In genomic region chr2:170344663-170345099, GRCh38 we compare ENCODE assay signal across 1 cellular context.
TF ChIP-seq lines count a peak whose summit lies in the region.

No MANE protein-coding gene starts in this region.

TF ChIP-seq in K562, 482 proteins besides CTCF, POLR2A, EP300 and RAD21 (continued from another document and continues in another):
- TF ChIP-seq BRD9 (IDR thresholded peaks at IDR 0.05; ENCODE audit: low read depth, partially characterized antibody) (no peak), ZNF76 (CRISPR knock-in tag; IDR thresholded peaks at IDR 0.05; ENCODE audit: borderline replicate concordance) (no peak), ZNF785 (CRISPR knock-in tag; IDR thresholded peaks at IDR 0.05) (no peak), MLX (CRISPR knock-in tag; conservative IDR thresholded peaks at IDR 0.05) (no peak), TCF7 (IDR thresholded peaks at IDR 0.05; ENCODE audit: borderline replicate concordance) (no peak), DLX4 (CRISPR knock-in tag; IDR thresholded peaks at IDR 0.05) (no peak), ZFP36 (IDR thresholded peaks at IDR 0.05; ENCODE audit: low read depth, low read length, partially characterized antibody) (no peak), ZFPM2 (CRISPR knock-in tag; IDR thresholded peaks at IDR 0.05) (no peak), ZNF184 (CRISPR knock-in tag; IDR thresholded peaks at IDR 0.05) (no peak), ATF2 (CRISPR knock-in tag; IDR thresholded peaks at IDR 0.05) (no peak), PYGO2 (tag; IDR thresholded peaks at IDR 0.05) (peak; percentile 91), NCOA4 (IDR thresholded peaks at IDR 0.05; ENCODE audit: partially characterized antibody) (no peak), ZSCAN29 (IDR thresholded peaks at IDR 0.05) (no peak), SRSF1 (IDR thresholded peaks at IDR 0.05; ENCODE audit: low read depth, low read length) (no peak), CBX3 (IDR thresholded peaks at IDR 0.05; ENCODE audit: borderline replicate concordance in 1 of 2, low read length in 2 of 2) (no peak), NR4A1 (CRISPR knock-in tag; IDR thresholded peaks at IDR 0.05) (no peak), NR4A1 (tag; IDR thresholded peaks at IDR 0.05) (peak; percentile 94), NR2C1 (IDR thresholded peaks at IDR 0.05) (no peak), NR2C1 (tag; IDR thresholded peaks at IDR 0.05) (peak; percentile 56; the same call in 1 of the 2 replicates), MBD1 (CRISPR knock-in tag; IDR thresholded peaks at IDR 0.05) (no peak), MCM7 (IDR thresholded peaks at IDR 0.05) (no peak), ZNF512 (tag; IDR thresholded peaks at IDR 0.05) (no peak), COPS2 (conservative IDR thresholded peaks at IDR 0.05) (no peak), ETV1 (tag; conservative IDR thresholded peaks at IDR 0.05; ENCODE audit: low read depth) (peak; percentile 55; the same call in 1 of the 2 replicates), HLTF (IDR thresholded peaks at IDR 0.05) (no peak), PCBP1 (IDR thresholded peaks at IDR 0.05; ENCODE audit: low read depth, low read length, poor library complexity, severe bottlenecking) (no peak), HDAC3 (IDR thresholded peaks at IDR 0.05; ENCODE audit: borderline replicate concordance, partially characterized antibody) (no peak), ZNF699 (CRISPR knock-in tag; IDR thresholded peaks at IDR 0.05; ENCODE audit: insufficient replicate concordance) (no peak), E2F5 (CRISPR knock-in tag; IDR thresholded peaks at IDR 0.05) (no peak), ZEB2 (IDR thresholded peaks at IDR 0.05) (no peak), E2F1 (CRISPR knock-in tag; IDR thresholded peaks at IDR 0.05) (no peak), VEZF1 (CRISPR knock-in tag; IDR thresholded peaks at IDR 0.05) (no peak), PTRF (tag; IDR thresholded peaks at IDR 0.05) (peak; percentile 77), WHSC1 (IDR thresholded peaks at IDR 0.05; ENCODE audit: low read length) (no peak), TEAD1 (CRISPR knock-in tag; IDR thresholded peaks at IDR 0.05) (peak in 1 of 2 experiments; percentile 79; a peak in 2 of 4 replicates), ETV6 (IDR thresholded peaks at IDR 0.05; ENCODE audit: borderline replicate concordance in 1 of 2, low read depth in 2 of 2, low read length in 1 of 2) (no peak), ETV6 (CRISPR knock-in tag; IDR thresholded peaks at IDR 0.05; ENCODE audit: borderline replicate concordance) (no peak), NR2C2 (CRISPR knock-in tag; IDR thresholded peaks at IDR 0.05) (no peak), NR2C2 (tag; IDR thresholded peaks at IDR 0.05) (0 out of 2 replicates have a peak, but pooled peaks have one; percentile 23), CSDE1 (IDR thresholded peaks at IDR 0.05) (no peak), ZNF584 (CRISPR knock-in tag; IDR thresholded peaks at IDR 0.05; ENCODE audit: low read depth) (peak; percentile 94), ZNF175 (CRISPR knock-in tag; IDR thresholded peaks at IDR 0.05; ENCODE audit: low read depth) (peak; percentile 98), SFPQ (IDR thresholded peaks at IDR 0.05; ENCODE audit: low read depth, low read length) (no peak), RBM25 (IDR thresholded peaks at IDR 0.05; ENCODE audit: low read depth, low read length, severe bottlenecking) (no peak), ZBTB8A (IDR thresholded peaks at IDR 0.05; ENCODE audit: partially characterized antibody) (no peak), SMARCA4 (IDR thresholded peaks at IDR 0.05) (no peak), MAFK (IDR thresholded peaks at IDR 0.05; ENCODE audit: low read length) (no peak), FOSL1 (tag; conservative IDR thresholded peaks at IDR 0.05) (no peak), ZNF583 (CRISPR knock-in tag; IDR thresholded peaks at IDR 0.05) (peak; percentile 80; the same call in 1 of the 2 replicates), ZNF444 (CRISPR knock-in tag; IDR thresholded peaks at IDR 0.05) (no peak), ZC3H8 (IDR thresholded peaks at IDR 0.05) (no peak)
- TF ChIP-seq, protein P1, sequence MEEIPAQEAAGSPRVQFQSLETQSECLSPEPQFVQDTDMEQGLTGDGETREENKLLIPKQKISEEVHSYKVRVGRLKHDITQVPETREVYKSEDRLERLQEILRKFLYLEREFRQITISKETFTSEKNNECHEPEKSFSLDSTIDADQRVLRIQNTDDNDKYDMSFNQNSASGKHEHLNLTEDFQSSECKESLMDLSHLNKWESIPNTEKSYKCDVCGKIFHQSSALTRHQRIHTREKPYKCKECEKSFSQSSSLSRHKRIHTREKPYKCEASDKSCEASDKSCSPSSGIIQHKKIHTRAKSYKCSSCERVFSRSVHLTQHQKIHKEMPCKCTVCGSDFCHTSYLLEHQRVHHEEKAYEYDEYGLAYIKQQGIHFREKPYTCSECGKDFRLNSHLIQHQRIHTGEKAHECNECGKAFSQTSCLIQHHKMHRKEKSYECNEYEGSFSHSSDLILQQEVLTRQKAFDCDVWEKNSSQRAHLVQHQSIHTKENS (CRISPR knock-in tag; IDR thresholded peaks at IDR 0.05), result no peak
- TF ChIP-seq, protein P2, sequence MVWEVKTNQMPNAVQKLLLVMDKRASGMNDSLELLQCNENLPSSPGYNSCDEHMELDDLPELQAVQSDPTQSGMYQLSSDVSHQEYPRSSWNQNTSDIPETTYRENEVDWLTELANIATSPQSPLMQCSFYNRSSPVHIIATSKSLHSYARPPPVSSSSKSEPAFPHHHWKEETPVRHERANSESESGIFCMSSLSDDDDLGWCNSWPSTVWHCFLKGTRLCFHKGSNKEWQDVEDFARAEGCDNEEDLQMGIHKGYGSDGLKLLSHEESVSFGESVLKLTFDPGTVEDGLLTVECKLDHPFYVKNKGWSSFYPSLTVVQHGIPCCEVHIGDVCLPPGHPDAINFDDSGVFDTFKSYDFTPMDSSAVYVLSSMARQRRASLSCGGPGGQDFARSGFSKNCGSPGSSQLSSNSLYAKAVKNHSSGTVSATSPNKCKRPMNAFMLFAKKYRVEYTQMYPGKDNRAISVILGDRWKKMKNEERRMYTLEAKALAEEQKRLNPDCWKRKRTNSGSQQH (CRISPR knock-in tag; IDR thresholded peaks at IDR 0.05), result no peak
- TF ChIP-seq, protein P3, sequence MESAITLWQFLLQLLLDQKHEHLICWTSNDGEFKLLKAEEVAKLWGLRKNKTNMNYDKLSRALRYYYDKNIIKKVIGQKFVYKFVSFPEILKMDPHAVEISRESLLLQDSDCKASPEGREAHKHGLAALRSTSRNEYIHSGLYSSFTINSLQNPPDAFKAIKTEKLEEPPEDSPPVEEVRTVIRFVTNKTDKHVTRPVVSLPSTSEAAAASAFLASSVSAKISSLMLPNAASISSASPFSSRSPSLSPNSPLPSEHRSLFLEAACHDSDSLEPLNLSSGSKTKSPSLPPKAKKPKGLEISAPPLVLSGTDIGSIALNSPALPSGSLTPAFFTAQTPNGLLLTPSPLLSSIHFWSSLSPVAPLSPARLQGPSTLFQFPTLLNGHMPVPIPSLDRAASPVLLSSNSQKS (CRISPR knock-in tag; IDR thresholded peaks at IDR 0.05), result no peak
